In genomic region chr1:68331117-68331865, GRCh38 we compare ENCODE assay signal across 10 cellular contexts.
DNase-seq lines count a peak whose midpoint lies in the region; ATAC-seq, FAIRE-seq and TF ChIP-seq lines count a peak whose summit lies in the region.
"Had no signal": no experiment of that assay in that cellular context is flagged by ENCODE, and none has a peak within 500 bp of the region (broad histone marks: within the 10 kb centered on the region; RNA-seq: fewer than 3 reads in every experiment).

No MANE protein-coding gene starts in this region.

- H3K9me3 Mint-ChIP-seq in glutamatergic neuron (ENCODE audit: unreplicated experiment), result no peaks in the 10 kb centered on the region

- H3K4me3 Mint-ChIP-seq in glutamatergic neuron (ENCODE audit: unreplicated experiment), result no peak overlapping the region

- TF ChIP-seq CTCF in glutamatergic neuron (IDR thresholded peaks at IDR 0.05; ENCODE audit: partially characterized antibody, unreplicated experiment), result no peak

- H3K36me3 Mint-ChIP-seq in glutamatergic neuron (ENCODE audit: unreplicated experiment), result no peaks in the 10 kb centered on the region

- H3K4me1 Mint-ChIP-seq in glutamatergic neuron (ENCODE audit: low read depth, unreplicated experiment), result no peaks in the 10 kb centered on the region

- FAIRE-seq in endometrium (lab: Jason Lieb, UNC), result peak; percentile 99

- ATAC-seq in GM21737 (IDR thresholded peaks at IDR 0.05; ENCODE audit: unreplicated experiment), result no peak
- ATAC-seq: right lobe of liver had no signal

- peaks cover 3% of the 10 kb centered on the region for H3K27me3 Mint-ChIP-seq in glutamatergic neuron (ENCODE audit: unreplicated experiment)

- H3K27ac Mint-ChIP-seq in glutamatergic neuron (ENCODE audit: unreplicated experiment), result no peak overlapping the region

- DNase-seq in EL (peak; percentile 90), NCI-H226 (peak; percentile 69), pulmonary artery endothelial cell (ENCODE audit: low read depth, low spot score) (peak; percentile 52), glutamatergic neuron (no peak)
- no peak for DNase-seq in activated naive CD4-positive, alpha-beta T cell (lab: John Stamatoyannopoulos, UW)
- DNase-seq in activated CD8-positive, alpha-beta memory T cell treated with anti-CD3 and anti-CD28 coated beads, Interleukin-2, amount 50 U/mL, for 4 hours, result no peak
- DNase-seq: NCI-H345, right lobe of liver had no signal

Comparison
In these comparisons a context has a peak if more than half of its experiments do, and no peak if none do; other contexts are left out.
1. DNase-seq: peak in EL (single experiment), NCI-H226 (single experiment) and pulmonary artery endothelial cell (single experiment); none in activated naive CD4-positive, alpha-beta T cell (0 of 4), glutamatergic neuron (single experiment) and activated CD8-positive, alpha-beta memory T cell treated with anti-CD3 and anti-CD28 coated beads, Interleukin-2, amount 50 U/mL, for 4 hours (single experiment).